In the genomic region with DNA sequence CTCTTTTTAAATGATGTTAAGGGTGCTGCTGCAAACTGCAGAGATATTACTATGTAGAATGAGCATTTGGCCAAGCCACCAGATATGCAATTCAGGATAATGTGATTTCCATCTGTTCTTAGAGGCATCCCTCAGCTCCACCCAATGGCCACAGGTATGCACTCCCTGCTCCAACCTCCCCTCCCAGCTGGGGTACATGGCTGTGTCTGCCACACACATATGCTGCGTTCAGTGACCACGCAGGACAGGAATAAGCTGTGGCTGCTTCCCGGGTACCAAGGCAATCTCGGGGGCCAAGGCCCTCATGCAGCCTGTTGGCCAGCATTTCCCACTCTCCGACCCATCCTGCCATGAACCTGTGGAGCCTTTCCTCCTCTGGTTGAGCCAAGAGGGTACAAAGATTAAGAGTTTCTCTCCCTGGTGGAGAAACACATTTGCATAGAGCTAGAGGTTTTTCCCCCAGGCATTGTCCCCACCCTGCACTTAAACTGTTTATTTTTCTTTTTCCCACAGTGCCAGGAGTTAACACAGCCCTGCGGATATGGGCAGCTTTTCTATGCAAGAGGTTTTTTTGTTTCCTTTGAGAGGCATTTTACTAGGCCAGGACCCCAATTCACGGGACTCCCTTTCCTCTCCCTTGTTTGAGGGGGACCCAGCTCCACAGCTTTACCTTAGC, we compare ENCODE assay signal across 25 cellular contexts.
DNase-seq lines count a peak whose midpoint lies in the region; ATAC-seq and TF ChIP-seq lines count a peak whose summit lies in the region.
"Had no signal": no experiment of that assay in that cellular context is flagged by ENCODE, and none has a peak within 500 bp of the region (broad histone marks: within the 10 kb centered on the region; RNA-seq: fewer than 3 reads in every experiment).

No MANE protein-coding gene starts in this region.

- peak overlapping the region; percentile 17 for H3K4me3 ChIP-seq in Loucy (ENCODE audit: low read length, poor library complexity, severe bottlenecking)
- H3K4me3 ChIP-seq: cardiac muscle cell, GM23338 had no signal

- DNase-seq in NCI-H2171 treated with DMSO at 0.1 percent for 48 hours (lab: John Stamatoyannopoulos, UW) (no peak), mesothelial cell of epicardium (ENCODE audit: low spot score in 2 of 2, unreplicated experiment in 2 of 2) (no peak), OCI-M2 (lab: John Stamatoyannopoulos, UW; ENCODE audit: unreplicated experiment) (no peak), left colon (no peak)
- DNase-seq: activated CD4-positive, alpha-beta memory T cell treated with anti-CD3 and anti-CD28 coated beads, Interleukin-2, amount 10 ng/mL, durations not matched to agents 7 days and 5 days; activated naive CD4-positive, alpha-beta T cell; amniotic stem cell; CD4-positive, alpha-beta T cell; dermis blood vessel endothelial cell; DMS153; hypothalamus; kidney; NCI-H1436 treated with DMSO at 0.1 percent for 48 hours; NCI-H2227 treated with DMSO at 0.1 percent for 48 hours; nucleus accumbens; SK-N-SH; stimulated activated CD4-positive, alpha-beta T cell treated with anti-CD3 and anti-CD28 coated beads, Interleukin-4, amount 100 ng/mL, for 4 hours had no signal

- H3K4me2 ChIP-seq in Loucy (ENCODE audit: low read depth, low read length, poor library complexity, severe bottlenecking) = peak overlapping the region; percentile 11
- H3K4me2 ChIP-seq: GM23338, SK-N-SH had no signal

- H3K4me3 Mint-ChIP-seq in mesothelial cell of epicardium = no peak overlapping the region
- H3K4me3 Mint-ChIP-seq: activated CD4-positive, alpha-beta memory T cell treated with anti-CD3 and anti-CD28 coated beads, Interleukin-2, amount 10 ng/mL, durations not matched to agents 7 days and 5 days; CD4-positive, alpha-beta T cell; GM23338; type B pancreatic cell; WTC11 had no signal

- TF ChIP-seq CTCF in Loucy (conservative IDR thresholded peaks at IDR 0.05; ENCODE audit: low read length) = no peak
- no peak for TF ChIP-seq CTCF in mesothelial cell of epicardium (IDR thresholded peaks at IDR 0.05; ENCODE audit: unreplicated experiment)

- peaks cover 27% of the 10 kb centered on the region for H3K9me3 Mint-ChIP-seq in mesothelial cell of epicardium

- H3K9ac ChIP-seq in Loucy (ENCODE audit: low read depth, low read length, poor library complexity, severe bottlenecking) = no peak overlapping the region
- H3K9ac ChIP-seq: SK-N-SH had no signal

- H3K79me2 ChIP-seq in Loucy (ENCODE audit: insufficient read depth, low read length) = no peaks in the 10 kb centered on the region

- ATAC-seq in GM18511 (IDR thresholded peaks at IDR 0.05; ENCODE audit: unreplicated experiment) (peak; percentile 27), GM21529 (IDR thresholded peaks at IDR 0.05; ENCODE audit: unreplicated experiment) (peak; percentile 15), esophagus mucosa (peak; percentile 28), left colon (no peak)
- ATAC-seq: GM23338, WTC11 had no signal

- H3K9me2 ChIP-seq in Loucy (replicated peaks; ENCODE audit: low read depth, low read length) = no peaks in the 10 kb centered on the region
- H3K9me2 ChIP-seq: SK-N-SH had no signal

- 0 out of 2 replicates have a peak, but pooled peaks cover 5% of the 10 kb centered on the region for H3K9me3 ChIP-seq in Loucy (ENCODE audit: insufficient read depth, low read depth, low read length)
- H3K9me3 ChIP-seq: SK-N-SH had no signal

- H3K4me1 ChIP-seq in Loucy (ENCODE audit: insufficient read depth, low read length, poor library complexity, severe bottlenecking) = no peaks in the 10 kb centered on the region

- H3K36me3 Mint-ChIP-seq in mesothelial cell of epicardium = peaks cover 3% of the 10 kb centered on the region

- H3F3A ChIP-seq in Loucy (ENCODE audit: low read depth) = no peaks in the 10 kb centered on the region

- 0 out of 2 replicates have a peak overlapping the region, but pooled peaks have one; percentile 18 for H2AFZ ChIP-seq in Loucy (ENCODE audit: low read length)
- H2AFZ ChIP-seq: GM23338 had no signal

- H4K20me1 ChIP-seq in Loucy (ENCODE audit: insufficient read depth, low read length, poor library complexity, severe bottlenecking) = no peaks in the 10 kb centered on the region

- peaks cover 2% of the 10 kb centered on the region for H3K27me3 Mint-ChIP-seq in mesothelial cell of epicardium (ENCODE audit: low read depth)
- H3K27me3 Mint-ChIP-seq: activated CD4-positive, alpha-beta memory T cell treated with anti-CD3 and anti-CD28 coated beads, Interleukin-2, amount 10 ng/mL, durations not matched to agents 7 days and 5 days; type B pancreatic cell had no signal

- H3K27ac Mint-ChIP-seq in mesothelial cell of epicardium = no peak overlapping the region
- H3K27ac Mint-ChIP-seq: activated CD4-positive, alpha-beta memory T cell treated with anti-CD3 and anti-CD28 coated beads, Interleukin-2, amount 10 ng/mL, durations not matched to agents 7 days and 5 days; CD4-positive, alpha-beta T cell; GM23338; type B pancreatic cell; WTC11 had no signal

- no peaks in the 10 kb centered on the region for H3K27me3 ChIP-seq in Loucy (ENCODE audit: insufficient read depth, low read length, poor library complexity, severe bottlenecking)
- H3K27me3 ChIP-seq: cardiac muscle cell had no signal

- intact Hi-C loops in left colon (cut with DNase I, micrococcal nuclease) = no loop called here

- H3K4me1 Mint-ChIP-seq in mesothelial cell of epicardium = peaks cover 17% of the 10 kb centered on the region

- H3K36me3 ChIP-seq in Loucy (ENCODE audit: insufficient read depth, low read length) = no peaks in the 10 kb centered on the region
- H3K36me3 ChIP-seq: cardiac muscle cell had no signal
